Comparison of ENCODE assay signal across 6 cellular contexts in genomic region chrY:24537247-24537970, GRCh38.
A peak's percentile ranks its signal among the peaks of the same experiment; 100 is the strongest.
DNase-seq lines count a peak whose midpoint lies in the region; ATAC-seq and TF ChIP-seq lines count a peak whose summit lies in the region.
"Not testable (repeated sequence)": the region's sequence is repeated elsewhere in the genome, so short reads cannot be mapped to it uniquely, and the experiment has no call there.

No MANE protein-coding gene starts in this region.

- H3K9me3 Mint-ChIP-seq in activated CD4-positive, alpha-beta T cell treated with anti-CD3 and anti-CD28 coated beads for 36 hours (ENCODE audit: low read depth); activated T-helper 17 cell treated with anti-CD3 and anti-CD28 coated beads, Interleukin-2, amount 50 U/mL, for 72 hours; activated naive CD4-positive, alpha-beta T cell treated with anti-CD3 and anti-CD28 coated beads, Interleukin-2, amount 50 U/mL, for 72 hours; stimulated activated effector memory CD8-positive, alpha-beta T cell treated with anti-CD3 and anti-CD28 coated beads, Interleukin-12 subunit alpha, Interleukin-12 subunit beta, amount 100 ng/mL, for 72 hours; stimulated activated naive CD8-positive, alpha-beta T cell treated with anti-CD3 and anti-CD28 coated beads, Interleukin-15, amount 100 ng/mL, for 72 hours: not testable (repeated sequence)

- not testable (repeated sequence) for H3K27me3 Mint-ChIP-seq in activated CD4-positive, alpha-beta T cell treated with anti-CD3 and anti-CD28 coated beads for 36 hours; activated T-helper 17 cell treated with anti-CD3 and anti-CD28 coated beads, Interleukin-2, amount 50 U/mL, for 72 hours; stimulated activated naive CD8-positive, alpha-beta T cell treated with anti-CD3 and anti-CD28 coated beads, Interleukin-15, amount 100 ng/mL, for 72 hours

- H3K4me3 Mint-ChIP-seq in activated CD4-positive, alpha-beta T cell treated with anti-CD3 and anti-CD28 coated beads for 36 hours; activated T-helper 17 cell treated with anti-CD3 and anti-CD28 coated beads, Interleukin-2, amount 50 U/mL, for 72 hours; stimulated activated effector memory CD8-positive, alpha-beta T cell treated with anti-CD3 and anti-CD28 coated beads, Interleukin-12 subunit alpha, Interleukin-12 subunit beta, amount 100 ng/mL, for 72 hours; stimulated activated naive CD8-positive, alpha-beta T cell treated with anti-CD3 and anti-CD28 coated beads, Interleukin-15, amount 100 ng/mL, for 72 hours: not testable (repeated sequence)

- H3K4me3 ChIP-seq in RWPE2 (ENCODE audit: severe bottlenecking): not testable (repeated sequence)

- not testable (repeated sequence) for H3K36me3 ChIP-seq in RWPE2 (ENCODE audit: low read depth)

- not testable (repeated sequence) for H3K27ac ChIP-seq in RWPE2 (ENCODE audit: poor library complexity, severe bottlenecking)

- H3K4me1 ChIP-seq in RWPE2 (ENCODE audit: insufficient read depth, poor library complexity, severe bottlenecking): not testable (repeated sequence)

- not testable (repeated sequence) for TF ChIP-seq CTCF in RWPE2 (IDR thresholded peaks at IDR 0.05; ENCODE audit: poor library complexity, severe bottlenecking)

- not testable (repeated sequence) for H3K27me3 ChIP-seq in RWPE2 (ENCODE audit: insufficient read depth, poor library complexity, severe bottlenecking)

- not testable (repeated sequence) for H3K4me1 Mint-ChIP-seq in activated CD4-positive, alpha-beta T cell treated with anti-CD3 and anti-CD28 coated beads for 36 hours; activated T-helper 17 cell treated with anti-CD3 and anti-CD28 coated beads, Interleukin-2, amount 50 U/mL, for 72 hours; stimulated activated effector memory CD8-positive, alpha-beta T cell treated with anti-CD3 and anti-CD28 coated beads, Interleukin-12 subunit alpha, Interleukin-12 subunit beta, amount 100 ng/mL, for 72 hours; stimulated activated naive CD8-positive, alpha-beta T cell treated with anti-CD3 and anti-CD28 coated beads, Interleukin-15, amount 100 ng/mL, for 72 hours

- not testable (repeated sequence) for H3K27ac Mint-ChIP-seq in activated CD4-positive, alpha-beta T cell treated with anti-CD3 and anti-CD28 coated beads for 36 hours; activated T-helper 17 cell treated with anti-CD3 and anti-CD28 coated beads, Interleukin-2, amount 50 U/mL, for 72 hours; activated naive CD4-positive, alpha-beta T cell treated with anti-CD3 and anti-CD28 coated beads, Interleukin-2, amount 50 U/mL, for 72 hours; stimulated activated effector memory CD8-positive, alpha-beta T cell treated with anti-CD3 and anti-CD28 coated beads, Interleukin-12 subunit alpha, Interleukin-12 subunit beta, amount 100 ng/mL, for 72 hours; stimulated activated naive CD8-positive, alpha-beta T cell treated with anti-CD3 and anti-CD28 coated beads, Interleukin-15, amount 100 ng/mL, for 72 hours

- CTCF ChIA-PET in activated CD4-positive, alpha-beta T cell treated with anti-CD3 and anti-CD28 coated beads for 36 hours (lab: Charles Lee): not testable (repeated sequence)

- not testable (repeated sequence) for H3K36me3 Mint-ChIP-seq in activated CD4-positive, alpha-beta T cell treated with anti-CD3 and anti-CD28 coated beads for 36 hours (ENCODE audit: low read depth); activated T-helper 17 cell treated with anti-CD3 and anti-CD28 coated beads, Interleukin-2, amount 50 U/mL, for 72 hours (ENCODE audit: low read depth); activated naive CD4-positive, alpha-beta T cell treated with anti-CD3 and anti-CD28 coated beads, Interleukin-2, amount 50 U/mL, for 72 hours; stimulated activated effector memory CD8-positive, alpha-beta T cell treated with anti-CD3 and anti-CD28 coated beads, Interleukin-12 subunit alpha, Interleukin-12 subunit beta, amount 100 ng/mL, for 72 hours

- not testable (repeated sequence) for DNase-seq in RWPE2 (ENCODE audit: low spot score); activated CD4-positive, alpha-beta T cell treated with anti-CD3 and anti-CD28 coated beads for 36 hours; activated naive CD4-positive, alpha-beta T cell treated with anti-CD3 and anti-CD28 coated beads, Interleukin-2, amount 50 U/mL, for 72 hours (ENCODE audit: low spot score in 2 of 2); stimulated activated effector memory CD8-positive, alpha-beta T cell treated with anti-CD3 and anti-CD28 coated beads, Interleukin-12 subunit alpha, Interleukin-12 subunit beta, amount 100 ng/mL, for 72 hours (ENCODE audit: low spot score in 2 of 2); stimulated activated naive CD8-positive, alpha-beta T cell treated with anti-CD3 and anti-CD28 coated beads, Interleukin-15, amount 100 ng/mL, for 72 hours

- intact Hi-C loops in activated CD4-positive, alpha-beta T cell treated with anti-CD3 and anti-CD28 coated beads for 36 hours (cut with DNase I, micrococcal nuclease): not testable (repeated sequence)

- POLR2A ChIA-PET in activated CD4-positive, alpha-beta T cell treated with anti-CD3 and anti-CD28 coated beads for 36 hours (lab: Charles Lee): not testable (repeated sequence)

- not testable (repeated sequence) for H3K9me3 ChIP-seq in RWPE2 (ENCODE audit: severe bottlenecking)

- ATAC-seq in RWPE2 (ENCODE audit: low read depth): peak; percentile 79
- ATAC-seq in activated CD4-positive, alpha-beta T cell treated with anti-CD3 and anti-CD28 coated beads for 36 hours: peak; percentile 42
- ATAC-seq in activated T-helper 17 cell treated with anti-CD3 and anti-CD28 coated beads, Interleukin-2, amount 50 U/mL, for 72 hours (replicated peaks): peak; percentile 79
- peak; percentile 29 to 71 for ATAC-seq in activated naive CD4-positive, alpha-beta T cell treated with anti-CD3 and anti-CD28 coated beads, Interleukin-2, amount 50 U/mL, for 72 hours
- ATAC-seq in stimulated activated effector memory CD8-positive, alpha-beta T cell treated with anti-CD3 and anti-CD28 coated beads, Interleukin-12 subunit alpha, Interleukin-12 subunit beta, amount 100 ng/mL, for 72 hours: peak; percentile 46
- ATAC-seq in stimulated activated naive CD8-positive, alpha-beta T cell treated with anti-CD3 and anti-CD28 coated beads, Interleukin-15, amount 100 ng/mL, for 72 hours: peak; percentile 81
